ENCODE assay signal across 8 cellular contexts in the genomic region with DNA sequence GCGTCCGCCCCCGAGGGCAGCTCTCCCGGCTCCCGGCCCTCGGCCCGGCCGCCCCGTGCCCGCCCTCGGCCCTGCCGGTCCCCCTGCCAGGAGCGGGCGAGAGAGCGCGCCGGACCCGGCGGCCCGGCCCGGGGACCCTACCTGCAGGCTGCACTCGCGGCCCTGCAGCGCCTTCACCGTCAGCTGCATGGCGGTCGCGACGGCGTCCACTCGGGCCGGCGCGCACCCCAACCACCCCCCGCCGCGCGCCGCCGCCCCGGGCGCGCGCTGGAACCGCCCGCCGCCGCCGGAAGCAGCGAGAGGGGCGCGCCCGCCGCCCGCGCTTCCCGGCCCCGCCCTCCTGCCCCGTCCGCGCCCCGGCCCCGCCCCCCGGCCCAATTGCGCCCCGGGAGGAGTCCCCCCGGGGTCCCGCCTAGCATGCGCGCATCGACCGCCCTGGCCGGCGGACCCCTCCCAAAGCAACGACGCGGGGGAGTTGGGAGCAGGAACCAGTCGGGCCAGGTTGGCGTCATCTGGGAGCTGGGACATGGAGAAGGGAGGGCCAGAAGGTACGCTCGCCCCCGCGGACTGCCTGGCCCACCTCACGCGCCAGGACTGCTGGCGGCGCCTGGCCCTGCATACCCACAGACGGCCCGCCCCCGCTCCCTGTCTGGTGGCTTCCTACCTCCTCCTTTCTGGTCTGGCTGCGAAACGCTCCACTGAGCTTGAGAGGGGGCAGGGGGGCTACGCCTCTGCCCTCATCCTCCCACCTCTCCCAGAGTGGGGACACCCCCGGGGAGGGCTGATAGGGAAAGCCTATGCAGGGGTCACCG. TPM values are rescaled to one million over a fixed set of nuclear protein-coding genes. Genes with fewer than 3 reads are reported as not detected.
DNase-seq lines count a peak whose midpoint lies in the region; ATAC-seq and TF ChIP-seq lines count a peak whose summit lies in the region.

A gene (minus strand): TSS at position 220 of the 812 bp plus-strand sequence. CDS start 31 bp downstream, at position 189.

- TF ChIP-seq POLR2A in uterus (IDR thresholded peaks at IDR 0.05) = no peak

- peak within 1 kb of the TSS; percentile 64 for H3K4me3 ChIP-seq in RWPE2 (ENCODE audit: severe bottlenecking)
- peak within 1 kb of the TSS; percentile 37 to 48 for H3K4me3 ChIP-seq in uterus

- H3K9me3 ChIP-seq in RWPE2 (ENCODE audit: severe bottlenecking) (no peaks in the 10 kb centered on the region), uterus (no peaks in the 10 kb centered on the region)

- H3K4me1 ChIP-seq in RWPE2 (ENCODE audit: insufficient read depth, poor library complexity, severe bottlenecking) (no peaks in the 10 kb centered on the region), uterus (no peaks in the 10 kb centered on the region)

- peak within 1 kb of the TSS; percentile 80 for H3K27ac ChIP-seq in RWPE2 (ENCODE audit: poor library complexity, severe bottlenecking)
- H3K27ac ChIP-seq in uterus = peak within 1 kb of the TSS; percentile 61 to 83

- DNase-seq in EH (ENCODE audit: low read depth) (peak; percentile 60), RWPE2 (ENCODE audit: low spot score) (peak; percentile 64), glomerular visceral epithelial cell (ENCODE audit: extremely low spot score) (peak; percentile 69), omental fat pad (ENCODE audit: low spot score) (no peak), uterus (peak; percentile 74 to 76)
- DNase-seq in activated naive CD4-positive, alpha-beta T cell treated with anti-CD3 and anti-CD28 coated beads, Interleukin-2, amount 50 U/mL, for 16 hours = peak; percentile 56

- TF ChIP-seq CTCF in RWPE2 (IDR thresholded peaks at IDR 0.05; ENCODE audit: poor library complexity, severe bottlenecking) = no peak
- no peak for TF ChIP-seq CTCF in omental fat pad (IDR thresholded peaks at IDR 0.05)
- peak in 2 of 4 experiments; percentile 4 to 10 for TF ChIP-seq CTCF in uterus (IDR thresholded peaks at IDR 0.05)

- H3K27me3 ChIP-seq in RWPE2 (ENCODE audit: insufficient read depth, poor library complexity, severe bottlenecking) (no peaks in the 10 kb centered on the region), uterus (no peaks in the 10 kb centered on the region)

- ATAC-seq in HG03460 (IDR thresholded peaks at IDR 0.05; ENCODE audit: unreplicated experiment) = peak; percentile 37
- peak; percentile 33 for ATAC-seq in RWPE2 (ENCODE audit: low read depth)
- peak; percentile 38 for ATAC-seq in omental fat pad (ENCODE audit: low FRiP score)
- ATAC-seq in GM18907 (IDR thresholded peaks at IDR 0.05; ENCODE audit: unreplicated experiment) = no peak

- H3K36me3 ChIP-seq in RWPE2 (ENCODE audit: low read depth) = peaks cover 32% of the 10 kb centered on the region
- H3K36me3 ChIP-seq in uterus = no peaks in the 10 kb centered on the region

- intact Hi-C loops in uterus (cut with DNase I; ENCODE audit: low total_unique reads) = no loop called here

RNA-seq across cellular contexts. Expression of the gene that starts here (rescaled TPM):
- 10 to 100 TPM; 21.3 to 43.0 (median 34.0) TPM for total RNA-seq in omental fat pad
- total RNA-seq in uterus = 10 to 100 TPM; 14.7 to 36.3 (median 29.5) TPM
